In genomic region chr1:160731564-160732349, GRCh38 we compare ENCODE assay signal across 10 cellular contexts. TPM values are rescaled to one million over a fixed set of nuclear protein-coding genes. Genes with fewer than 3 reads are reported as not detected.
A peak's percentile ranks its signal among the peaks of the same experiment; 100 is the strongest.
DNase-seq lines count a peak whose midpoint lies in the region; ATAC-seq and TF ChIP-seq lines count a peak whose summit lies in the region.
"Not testable (repeated sequence)": the region's sequence is repeated elsewhere in the genome, so short reads cannot be mapped to it uniquely, and the experiment has no call there.
"Had no signal": no experiment of that assay in that cellular context is flagged by ENCODE, and none has a peak within 500 bp of the region (broad histone marks: within the 10 kb centered on the region; RNA-seq: fewer than 3 reads in every experiment).

No MANE protein-coding gene starts in this region.

- DNase-seq in GM12865 (ENCODE audit: low read depth) = peak; percentile 63
- not testable (repeated sequence) for DNase-seq in activated T-helper 2 cell treated with anti-CD3 and anti-CD28 coated beads, Interferon-gamma antibody, Interleukin-2, Interleukin-4, amounts not matched to agents 10 μg/mL and 5 μg/mL and 100 μg/mL, durations not matched to agents 14 hours and 24 hours and 36 hours (ENCODE audit: low spot score); effector memory CD8-positive, alpha-beta T cell; stimulated activated naive B cell treated with anti-CD40 and anti-IgM and Interleukin-4, amounts not matched to agents 10 μg/mL and 1 μg/mL and 100 μg/mL, for 72 hours

- TF ChIP-seq CTCF in GM12865 (IDR thresholded peaks at IDR 0.05; ENCODE audit: insufficient read depth, low read depth, low read length, missing control alignments) = not testable (repeated sequence)

- H3K36me3 Mint-ChIP-seq in T-helper 1 cell treated with Interleukin-12 subunit alpha and Interleukin-12 subunit beta and Interleukin-4 antibody, amounts not matched to agents 30 μg/mL and 1 μg/mL, for 36 hours (ENCODE audit: low read depth) = peaks cover 41% of the 10 kb centered on the region
- H3K36me3 Mint-ChIP-seq in activated T-helper 2 cell treated with anti-CD3 and anti-CD28 coated beads, Interferon-gamma antibody, Interleukin-2, Interleukin-4, amounts not matched to agents 10 μg/mL and 5 μg/mL and 100 μg/mL, durations not matched to agents 14 hours and 24 hours and 36 hours (ENCODE audit: low read depth) = peaks cover 48% of the 10 kb centered on the region
- H3K36me3 Mint-ChIP-seq in effector memory CD8-positive, alpha-beta T cell (ENCODE audit: insufficient read depth) = not testable (repeated sequence)
- peaks cover 27 to 38% of the 10 kb centered on the region in 2 donors for H3K36me3 Mint-ChIP-seq in stimulated activated naive B cell treated with anti-CD40 and anti-IgM and Interleukin-4, amounts not matched to agents 10 μg/mL and 1 μg/mL and 100 μg/mL, for 72 hours

- H3K4me1 Mint-ChIP-seq in T-helper 1 cell treated with Interleukin-12 subunit alpha and Interleukin-12 subunit beta and Interleukin-4 antibody, amounts not matched to agents 30 μg/mL and 1 μg/mL, for 36 hours (ENCODE audit: low read depth) = peaks cover 33% of the 10 kb centered on the region
- peaks cover 33% of the 10 kb centered on the region for H3K4me1 Mint-ChIP-seq in activated T-helper 2 cell treated with anti-CD3 and anti-CD28 coated beads, Interferon-gamma antibody, Interleukin-2, Interleukin-4, amounts not matched to agents 10 μg/mL and 5 μg/mL and 100 μg/mL, durations not matched to agents 14 hours and 24 hours and 36 hours (ENCODE audit: low read depth)
- H3K4me1 Mint-ChIP-seq in effector memory CD8-positive, alpha-beta T cell (ENCODE audit: low read depth in 2 of 2) = peaks cover 28 to 30% of the 10 kb centered on the region in 2 donors
- peaks cover 26 to 32% of the 10 kb centered on the region in 2 donors for H3K4me1 Mint-ChIP-seq in stimulated activated naive B cell treated with anti-CD40 and anti-IgM and Interleukin-4, amounts not matched to agents 10 μg/mL and 1 μg/mL and 100 μg/mL, for 72 hours

- H3K27me3 Mint-ChIP-seq in T-helper 1 cell treated with Interleukin-12 subunit alpha and Interleukin-12 subunit beta and Interleukin-4 antibody, amounts not matched to agents 30 μg/mL and 1 μg/mL, for 36 hours (ENCODE audit: low read depth); activated T-helper 2 cell treated with anti-CD3 and anti-CD28 coated beads, Interferon-gamma antibody, Interleukin-2, Interleukin-4, amounts not matched to agents 10 μg/mL and 5 μg/mL and 100 μg/mL, durations not matched to agents 14 hours and 24 hours and 36 hours (ENCODE audit: low read depth); effector memory CD8-positive, alpha-beta T cell; stimulated activated naive B cell treated with anti-CD40 and anti-IgM and Interleukin-4, amounts not matched to agents 10 μg/mL and 1 μg/mL and 100 μg/mL, for 72 hours: not testable (repeated sequence)

- ATAC-seq in GM19035 (IDR thresholded peaks at IDR 0.05; ENCODE audit: unreplicated experiment) (peak; percentile 57), HG02759 (IDR thresholded peaks at IDR 0.05; ENCODE audit: unreplicated experiment) (peak; percentile 62), HG03565 (IDR thresholded peaks at IDR 0.05; ENCODE audit: unreplicated experiment) (peak; percentile 44)
- not testable (repeated sequence) for ATAC-seq in effector memory CD8-positive, alpha-beta T cell (replicated peaks)
- peak in 1 of 2 donors; percentile 45 for ATAC-seq in stimulated activated naive B cell treated with anti-CD40 and anti-IgM and Interleukin-4, amounts not matched to agents 10 μg/mL and 1 μg/mL and 100 μg/mL, for 72 hours (replicated peaks)

- H3K27ac Mint-ChIP-seq in T-helper 1 cell treated with Interleukin-12 subunit alpha and Interleukin-12 subunit beta and Interleukin-4 antibody, amounts not matched to agents 30 μg/mL and 1 μg/mL, for 36 hours = peak overlapping the region; percentile 3
- H3K27ac Mint-ChIP-seq in activated T-helper 2 cell treated with anti-CD3 and anti-CD28 coated beads, Interferon-gamma antibody, Interleukin-2, Interleukin-4, amounts not matched to agents 10 μg/mL and 5 μg/mL and 100 μg/mL, durations not matched to agents 14 hours and 24 hours and 36 hours = peak overlapping the region; percentile 20
- H3K27ac Mint-ChIP-seq in effector memory CD8-positive, alpha-beta T cell = peak overlapping the region; percentile 0 to 86
- H3K27ac Mint-ChIP-seq in stimulated activated naive B cell treated with anti-CD40 and anti-IgM and Interleukin-4, amounts not matched to agents 10 μg/mL and 1 μg/mL and 100 μg/mL, for 72 hours = peak overlapping the region; percentile 48

- H3K4me3 ChIP-seq in GM12865 (ENCODE audit: low read depth, low read length) = not testable (repeated sequence)

- not testable (repeated sequence) for H3K4me3 Mint-ChIP-seq in T-helper 1 cell treated with Interleukin-12 subunit alpha and Interleukin-12 subunit beta and Interleukin-4 antibody, amounts not matched to agents 30 μg/mL and 1 μg/mL, for 36 hours; activated T-helper 2 cell treated with anti-CD3 and anti-CD28 coated beads, Interferon-gamma antibody, Interleukin-2, Interleukin-4, amounts not matched to agents 10 μg/mL and 5 μg/mL and 100 μg/mL, durations not matched to agents 14 hours and 24 hours and 36 hours (ENCODE audit: low read depth)
- H3K4me3 Mint-ChIP-seq in effector memory CD8-positive, alpha-beta T cell = peak overlapping the region in 1 of 2 donors; percentile 21
- H3K4me3 Mint-ChIP-seq in stimulated activated naive B cell treated with anti-CD40 and anti-IgM and Interleukin-4, amounts not matched to agents 10 μg/mL and 1 μg/mL and 100 μg/mL, for 72 hours = peak overlapping the region in 1 of 2 donors; percentile 9

- peaks cover 34% of the 10 kb centered on the region for H3K9me3 Mint-ChIP-seq in T-helper 1 cell treated with Interleukin-12 subunit alpha and Interleukin-12 subunit beta and Interleukin-4 antibody, amounts not matched to agents 30 μg/mL and 1 μg/mL, for 36 hours
- peaks cover 49% of the 10 kb centered on the region for H3K9me3 Mint-ChIP-seq in activated T-helper 2 cell treated with anti-CD3 and anti-CD28 coated beads, Interferon-gamma antibody, Interleukin-2, Interleukin-4, amounts not matched to agents 10 μg/mL and 5 μg/mL and 100 μg/mL, durations not matched to agents 14 hours and 24 hours and 36 hours
- H3K9me3 Mint-ChIP-seq in effector memory CD8-positive, alpha-beta T cell = peaks cover 0 to 10% of the 10 kb centered on the region in 2 donors
- peaks cover 10 to 11% of the 10 kb centered on the region in 2 donors for H3K9me3 Mint-ChIP-seq in stimulated activated naive B cell treated with anti-CD40 and anti-IgM and Interleukin-4, amounts not matched to agents 10 μg/mL and 1 μg/mL and 100 μg/mL, for 72 hours

- intact Hi-C loops in activated T-helper 2 cell treated with anti-CD3 and anti-CD28 coated beads, Interferon-gamma antibody, Interleukin-2, Interleukin-4, amounts not matched to agents 10 μg/mL and 5 μg/mL and 100 μg/mL, durations not matched to agents 14 hours and 24 hours and 36 hours (cut with micrococcal nuclease) = not testable (repeated sequence)

RNA-seq across cellular contexts. Expression of gene SLAMF7, which starts 7.3 kb away (rescaled TPM):
- 4.1 and 5.5 TPM in 2 replicates for total RNA-seq in activated T-helper 2 cell treated with anti-CD3 and anti-CD28 coated beads, Interferon-gamma antibody, Interleukin-2, Interleukin-4, amounts not matched to agents 10 μg/mL and 5 μg/mL and 100 μg/mL, durations not matched to agents 14 hours and 24 hours and 36 hours
- total RNA-seq: HT-29, IMR-90 had no signal

RNA-seq across cellular contexts. Expression of gene CD48, which starts 20.1 kb away (rescaled TPM):
- total RNA-seq in activated T-helper 2 cell treated with anti-CD3 and anti-CD28 coated beads, Interferon-gamma antibody, Interleukin-2, Interleukin-4, amounts not matched to agents 10 μg/mL and 5 μg/mL and 100 μg/mL, durations not matched to agents 14 hours and 24 hours and 36 hours = 101 and 103 TPM in 2 replicates
- total RNA-seq: HT-29, IMR-90 had no signal
